8 cellular contexts compared by ENCODE assay signal in the genomic region with DNA sequence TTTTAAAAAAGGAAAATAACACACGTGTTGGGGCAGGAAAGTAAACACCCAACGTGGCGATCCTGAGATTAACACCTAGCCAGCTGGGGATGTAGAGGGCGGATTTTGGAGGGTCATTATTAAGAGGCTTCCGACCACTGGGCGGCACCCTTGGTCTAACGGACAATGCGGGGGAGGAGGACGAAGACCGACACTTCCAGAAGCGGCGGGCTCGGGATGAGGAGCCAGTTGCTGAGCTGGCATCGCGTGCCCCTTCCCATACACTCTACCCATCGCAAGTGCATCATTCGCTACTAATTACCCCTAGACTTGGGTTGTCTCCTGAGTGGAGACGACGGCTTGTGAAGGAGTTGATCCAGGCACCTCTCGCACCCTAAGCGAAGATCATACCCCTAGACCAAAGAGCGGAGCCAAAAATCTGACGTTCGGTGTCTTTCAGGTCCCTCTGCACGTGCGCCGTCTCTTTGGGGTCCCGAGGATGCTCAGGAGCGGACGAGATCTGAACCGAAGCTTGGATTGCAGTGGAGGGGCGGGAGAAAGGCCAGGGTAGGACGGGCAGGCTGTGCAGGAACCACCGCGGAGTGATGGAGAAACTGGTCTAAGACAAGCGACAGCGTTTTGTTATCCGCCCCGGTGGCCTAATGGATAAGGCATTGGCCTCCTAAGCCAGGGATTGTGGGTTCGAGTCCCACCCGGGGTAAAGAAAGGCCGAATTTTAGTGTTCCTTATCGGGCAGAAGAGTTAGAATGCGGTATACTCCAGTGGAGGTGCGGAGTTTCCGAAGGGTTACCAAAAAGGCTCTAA. TPM values are rescaled to one million over a fixed set of nuclear protein-coding genes. Genes with fewer than 3 reads are reported as not detected.
A peak's percentile ranks its signal among the peaks of the same experiment; 100 is the strongest.
DNase-seq lines count a peak whose midpoint lies in the region; ATAC-seq and TF ChIP-seq lines count a peak whose summit lies in the region.

No MANE protein-coding gene starts in this region.

- H3K9me3 Mint-ChIP-seq in CD4-positive, CD25-positive, alpha-beta regulatory T cell, result peaks cover 0 to 23% (median 5%) of the 10 kb centered on the region in 7 donors
- H3K9me3 Mint-ChIP-seq in activated CD8-positive, alpha-beta T cell treated with anti-CD3 and anti-CD28 coated beads for 36 hours, result peaks cover 4% of the 10 kb centered on the region
- H3K9me3 Mint-ChIP-seq in effector memory CD8-positive, alpha-beta T cell, result peaks cover 5 to 8% of the 10 kb centered on the region in 2 donors

- DNase-seq in CD4-positive, CD25-positive, alpha-beta regulatory T cell, result peak; percentile 35 to 82 (median 65)
- DNase-seq in HPDE6-E6E7 (ENCODE audit: extremely low spot score) (peak; percentile 68), NCI-H774 (lab: John Stamatoyannopoulos, UW) (peak; percentile 86), medulla oblongata (ENCODE audit: extremely low spot score) (peak; percentile 88)
- DNase-seq in activated CD8-positive, alpha-beta T cell treated with anti-CD3 and anti-CD28 coated beads for 36 hours, result peak; percentile 93
- DNase-seq in effector memory CD8-positive, alpha-beta T cell, result peak; percentile 66 to 75 (median 67)
- DNase-seq in stimulated activated CD4-positive, alpha-beta T cell treated with anti-CD3 and anti-CD28 coated beads, TNF-alpha, amount 100 ng/mL, for 48 hours (ENCODE audit: low read depth in 3 of 3), result peak; percentile 75 to 88 (median 83)

- no peak for ATAC-seq in CD4-positive, CD25-positive, alpha-beta regulatory T cell (ENCODE audit: low read depth in 2 of 2)
- peak; percentile 20 for ATAC-seq in activated CD8-positive, alpha-beta T cell treated with anti-CD3 and anti-CD28 coated beads for 36 hours
- peak; percentile 23 for ATAC-seq in effector memory CD8-positive, alpha-beta T cell (replicated peaks)
- no peak for ATAC-seq in HG03280 (IDR thresholded peaks at IDR 0.05; ENCODE audit: unreplicated experiment)

- intact Hi-C loops in activated CD8-positive, alpha-beta T cell treated with anti-CD3 and anti-CD28 coated beads for 36 hours (cut with micrococcal nuclease), result loop anchor here (5.0 kb wide), 1 partner anchor 40 kb away; no protein-coding TSS in a partner anchor

- CTCF ChIA-PET in activated CD8-positive, alpha-beta T cell treated with anti-CD3 and anti-CD28 coated beads for 36 hours (lab: Charles Lee), result interaction anchor here (1.8 to 3.7 kb wide), 2 partner anchors 16 to 23 kb away, joined by 6 to 33 read pairs; no protein-coding TSS in a partner anchor

- no peaks in the 10 kb centered on the region for H3K36me3 Mint-ChIP-seq in CD4-positive, CD25-positive, alpha-beta regulatory T cell
- H3K36me3 Mint-ChIP-seq in activated CD8-positive, alpha-beta T cell treated with anti-CD3 and anti-CD28 coated beads for 36 hours (ENCODE audit: low read depth), result peaks cover 3% of the 10 kb centered on the region
- H3K36me3 Mint-ChIP-seq in effector memory CD8-positive, alpha-beta T cell (ENCODE audit: insufficient read depth), result peaks cover 65% of the 10 kb centered on the region

- H3K4me1 ChIP-seq in CD4-positive, CD25-positive, alpha-beta regulatory T cell (ENCODE audit: control insufficient read depth, insufficient read depth, low read length, poor library complexity, severe bottlenecking), result peaks cover 29% of the 10 kb centered on the region

- peak overlapping the region; percentile 87 to 96 (median 91) for H3K27ac Mint-ChIP-seq in CD4-positive, CD25-positive, alpha-beta regulatory T cell
- H3K27ac Mint-ChIP-seq in activated CD8-positive, alpha-beta T cell treated with anti-CD3 and anti-CD28 coated beads for 36 hours, result peak overlapping the region; percentile 83
- peak overlapping the region; percentile 100 for H3K27ac Mint-ChIP-seq in effector memory CD8-positive, alpha-beta T cell

- H3K9me3 ChIP-seq in CD4-positive, CD25-positive, alpha-beta regulatory T cell (ENCODE audit: control insufficient read depth in 2 of 2, low read length in 2 of 2), result peaks cover 0 to 8% of the 10 kb centered on the region in 2 experiments

- peaks cover 34% of the 10 kb centered on the region for H3K27me3 Mint-ChIP-seq in CD4-positive, CD25-positive, alpha-beta regulatory T cell
- H3K27me3 Mint-ChIP-seq in activated CD8-positive, alpha-beta T cell treated with anti-CD3 and anti-CD28 coated beads for 36 hours, result peaks cover 7% of the 10 kb centered on the region
- no peaks in the 10 kb centered on the region for H3K27me3 Mint-ChIP-seq in effector memory CD8-positive, alpha-beta T cell

- H3K27me3 ChIP-seq in CD4-positive, CD25-positive, alpha-beta regulatory T cell (ENCODE audit: control insufficient read depth, insufficient read depth, low read length), result peaks cover 4% of the 10 kb centered on the region

- H3K36me3 ChIP-seq in CD4-positive, CD25-positive, alpha-beta regulatory T cell (ENCODE audit: control insufficient read depth, insufficient read depth, low read length), result no peaks in the 10 kb centered on the region

- POLR2A ChIA-PET in activated CD8-positive, alpha-beta T cell treated with anti-CD3 and anti-CD28 coated beads for 36 hours (lab: Charles Lee), result interaction anchor here (0.6 to 1.2 kb wide), 4 partner anchors 30 to 131 kb away, joined by 3 to 4 read pairs (median 3); a partner anchor contains a TSS

- peak overlapping the region; percentile 81 to 89 (median 84) for H3K4me3 Mint-ChIP-seq in CD4-positive, CD25-positive, alpha-beta regulatory T cell
- H3K4me3 Mint-ChIP-seq in activated CD8-positive, alpha-beta T cell treated with anti-CD3 and anti-CD28 coated beads for 36 hours, result peak overlapping the region; percentile 73
- peak overlapping the region; percentile 83 to 95 for H3K4me3 Mint-ChIP-seq in effector memory CD8-positive, alpha-beta T cell

- H3K4me3 ChIP-seq in CD4-positive, CD25-positive, alpha-beta regulatory T cell (ENCODE audit: low read depth, low read length), result peak overlapping the region; percentile 29

- peak overlapping the region; percentile 23 for H3K27ac ChIP-seq in CD4-positive, CD25-positive, alpha-beta regulatory T cell (ENCODE audit: insufficient read depth, low read length, poor library complexity, severe bottlenecking)

- peaks cover 19 to 36% (median 29%) of the 10 kb centered on the region in 4 donors for H3K4me1 Mint-ChIP-seq in CD4-positive, CD25-positive, alpha-beta regulatory T cell
- H3K4me1 Mint-ChIP-seq in activated CD8-positive, alpha-beta T cell treated with anti-CD3 and anti-CD28 coated beads for 36 hours (ENCODE audit: low read depth), result peaks cover 20% of the 10 kb centered on the region
- peaks cover 25 to 34% of the 10 kb centered on the region in 2 donors for H3K4me1 Mint-ChIP-seq in effector memory CD8-positive, alpha-beta T cell (ENCODE audit: low read depth in 2 of 2)

- no peak for TF ChIP-seq CTCF in activated CD8-positive, alpha-beta T cell treated with anti-CD3 and anti-CD28 coated beads for 36 hours (IDR thresholded peaks at IDR 0.05)

RNA-seq across cellular contexts. Expression of a gene that starts 17.6 kb away (rescaled TPM):
- 3.8 TPM for total RNA-seq in CD4-positive, CD25-positive, alpha-beta regulatory T cell
- polyA plus RNA-seq in CD4-positive, CD25-positive, alpha-beta regulatory T cell, result 1 to 10 TPM; 1.9 to 2.3 (median 2.1) TPM
- 1 to 10 TPM; 6.1 to 7.5 TPM for total RNA-seq in activated CD8-positive, alpha-beta T cell treated with anti-CD3 and anti-CD28 coated beads for 36 hours

RNA-seq across cellular contexts. Expression of a gene that starts 35.5 kb away (rescaled TPM):
- not detected for total RNA-seq in CD4-positive, CD25-positive, alpha-beta regulatory T cell
- under 1 TPM in 3 of 4 donors, not detected in 1; 0.20 to 0.70 (median 0.61) TPM for polyA plus RNA-seq in CD4-positive, CD25-positive, alpha-beta regulatory T cell
- not detected for total RNA-seq in activated CD8-positive, alpha-beta T cell treated with anti-CD3 and anti-CD28 coated beads for 36 hours

RNA-seq across cellular contexts. Expression of a gene that starts 40.1 kb away (rescaled TPM):
- total RNA-seq in CD4-positive, CD25-positive, alpha-beta regulatory T cell, result not detected
- not detected for polyA plus RNA-seq in CD4-positive, CD25-positive, alpha-beta regulatory T cell
- total RNA-seq in activated CD8-positive, alpha-beta T cell treated with anti-CD3 and anti-CD28 coated beads for 36 hours, result not detected

RNA-seq across cellular contexts. Expression of a gene that starts 53.4 kb away (rescaled TPM):
- total RNA-seq in CD4-positive, CD25-positive, alpha-beta regulatory T cell, result 0.81 TPM
- not detected for polyA plus RNA-seq in CD4-positive, CD25-positive, alpha-beta regulatory T cell
- under 1 TPM; 0.09 to 0.25 TPM for total RNA-seq in activated CD8-positive, alpha-beta T cell treated with anti-CD3 and anti-CD28 coated beads for 36 hours

Comparison
In these comparisons a context has a peak if more than half of its experiments do, and no peak if none do; other contexts are left out.
1. ATAC-seq: peak in activated CD8-positive, alpha-beta T cell treated with anti-CD3 and anti-CD28 coated beads for 36 hours (single experiment) and effector memory CD8-positive, alpha-beta T cell (single experiment); none in CD4-positive, CD25-positive, alpha-beta regulatory T cell (0 of 2) and HG03280 (single experiment).
2. Peak in every context shown above with its lines, with median percentiles within 50 percentile points of each other: DNase-seq, H3K27ac Mint-ChIP-seq and H3K4me3 Mint-ChIP-seq.